1 cellular context compared by ENCODE assay signal in the genomic region with DNA sequence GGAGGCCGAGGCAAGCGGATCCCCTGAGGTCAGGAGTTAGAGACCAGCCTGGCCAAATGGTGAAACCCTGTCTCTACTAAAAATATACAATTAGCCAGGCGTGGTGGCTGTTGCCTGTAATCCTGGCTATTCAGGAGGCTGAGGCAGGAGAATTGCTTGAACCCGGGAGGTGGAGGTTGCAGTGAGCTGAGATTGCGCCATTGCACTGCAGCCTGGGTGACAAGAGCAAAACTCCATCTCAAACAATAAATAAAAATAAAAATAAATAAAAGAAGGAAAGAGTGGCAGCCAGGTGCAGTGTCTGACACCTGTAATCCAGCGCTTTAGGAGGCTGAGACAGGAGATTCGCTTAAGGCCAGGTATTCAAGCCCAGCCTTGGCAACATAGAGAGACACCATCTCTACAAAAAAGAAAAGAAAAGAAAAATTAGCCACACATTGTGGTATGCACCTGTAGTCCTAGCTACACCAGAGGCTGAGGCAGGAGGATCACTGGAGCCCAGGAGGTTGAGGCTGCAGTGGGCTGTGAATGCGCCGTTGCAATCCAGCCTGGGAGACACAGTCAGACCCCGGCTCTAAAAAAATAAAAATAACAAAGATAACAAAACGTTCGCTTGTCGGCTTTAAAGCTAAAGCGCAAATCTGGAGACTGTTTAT.
TF ChIP-seq lines count a peak whose summit lies in the region.

No MANE protein-coding gene starts in this region.

TF ChIP-seq in K562, 482 proteins besides CTCF, POLR2A, EP300 and RAD21:
- TF ChIP-seq HDAC8 (tag; IDR thresholded peaks at IDR 0.05), result no peak
- 0 out of 2 replicates have a peak, but pooled peaks have one; percentile 1 for TF ChIP-seq ZNF12 (CRISPR knock-in tag; IDR thresholded peaks at IDR 0.05)
- TF ChIP-seq, protein P1, sequence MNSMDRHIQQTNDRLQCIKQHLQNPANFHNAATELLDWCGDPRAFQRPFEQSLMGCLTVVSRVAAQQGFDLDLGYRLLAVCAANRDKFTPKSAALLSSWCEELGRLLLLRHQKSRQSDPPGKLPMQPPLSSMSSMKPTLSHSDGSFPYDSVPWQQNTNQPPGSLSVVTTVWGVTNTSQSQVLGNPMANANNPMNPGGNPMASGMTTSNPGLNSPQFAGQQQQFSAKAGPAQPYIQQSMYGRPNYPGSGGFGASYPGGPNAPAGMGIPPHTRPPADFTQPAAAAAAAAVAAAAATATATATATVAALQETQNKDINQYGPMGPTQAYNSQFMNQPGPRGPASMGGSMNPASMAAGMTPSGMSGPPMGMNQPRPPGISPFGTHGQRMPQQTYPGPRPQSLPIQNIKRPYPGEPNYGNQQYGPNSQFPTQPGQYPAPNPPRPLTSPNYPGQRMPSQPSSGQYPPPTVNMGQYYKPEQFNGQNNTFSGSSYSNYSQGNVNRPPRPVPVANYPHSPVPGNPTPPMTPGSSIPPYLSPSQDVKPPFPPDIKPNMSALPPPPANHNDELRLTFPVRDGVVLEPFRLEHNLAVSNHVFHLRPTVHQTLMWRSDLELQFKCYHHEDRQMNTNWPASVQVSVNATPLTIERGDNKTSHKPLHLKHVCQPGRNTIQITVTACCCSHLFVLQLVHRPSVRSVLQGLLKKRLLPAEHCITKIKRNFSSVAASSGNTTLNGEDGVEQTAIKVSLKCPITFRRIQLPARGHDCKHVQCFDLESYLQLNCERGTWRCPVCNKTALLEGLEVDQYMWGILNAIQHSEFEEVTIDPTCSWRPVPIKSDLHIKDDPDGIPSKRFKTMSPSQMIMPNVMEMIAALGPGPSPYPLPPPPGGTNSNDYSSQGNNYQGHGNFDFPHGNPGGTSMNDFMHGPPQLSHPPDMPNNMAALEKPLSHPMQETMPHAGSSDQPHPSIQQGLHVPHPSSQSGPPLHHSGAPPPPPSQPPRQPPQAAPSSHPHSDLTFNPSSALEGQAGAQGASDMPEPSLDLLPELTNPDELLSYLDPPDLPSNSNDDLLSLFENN (IDR thresholded peaks at IDR 0.05; ENCODE audit: low read depth in 2 of 2, low read length in 2 of 2), result no peak
- no peak for TF ChIP-seq GABPA (tag; conservative IDR thresholded peaks at IDR 0.05; ENCODE audit: low read depth)
- 0 out of 2 replicates have a peak, but pooled peaks have one; percentile 20 for TF ChIP-seq BCOR (IDR thresholded peaks at IDR 0.05)
- peak; percentile 66 for TF ChIP-seq CEBPB (tag; IDR thresholded peaks at IDR 0.05)
